Comparison of ENCODE assay signal across 16 cellular contexts in genomic region chr3:15750879-15751278, GRCh38. TPM values are rescaled to one million over a fixed set of nuclear protein-coding genes. Genes with fewer than 3 reads are reported as not detected.
A peak's percentile ranks its signal among the peaks of the same experiment; 100 is the strongest.
DNase-seq lines count a peak whose midpoint lies in the region; ATAC-seq, FAIRE-seq and TF ChIP-seq lines count a peak whose summit lies in the region.
"Had no signal": no experiment of that assay in that cellular context is flagged by ENCODE, and none has a peak within 500 bp of the region (broad histone marks: within the 10 kb centered on the region; RNA-seq: fewer than 3 reads in every experiment).

No MANE protein-coding gene starts in this region.

- H3F3A ChIP-seq in PC-3 (ENCODE audit: low read length, unreplicated experiment) = no peaks in the 10 kb centered on the region

- H3K9ac ChIP-seq in PC-3 (ENCODE audit: low read length) = no peak overlapping the region
- H3K9ac ChIP-seq in fibroblast of lung (ENCODE audit: insufficient read depth, low read length) = no peak overlapping the region
- H3K9ac ChIP-seq: BLaER1 treated with 17β-estradiol and CSF1 and Interleukin-3, amounts not matched to agents 10 nM and 100 nM had no signal

- H3K27me3 ChIP-seq in PC-3 (ENCODE audit: low read length) = no peaks in the 10 kb centered on the region
- no peaks in the 10 kb centered on the region for H3K27me3 ChIP-seq in fibroblast of lung (ENCODE audit: control insufficient read depth, insufficient read depth, low read length)
- H3K27me3 ChIP-seq in upper lobe of right lung = no peaks in the 10 kb centered on the region
- H3K27me3 ChIP-seq: BLaER1 treated with 17β-estradiol and CSF1 and Interleukin-3, amounts not matched to agents 10 nM and 100 nM had no signal

- peaks cover 24% of the 10 kb centered on the region for H3K36me3 ChIP-seq in PC-3 (ENCODE audit: low read depth, low read length)
- peaks cover 2% of the 10 kb centered on the region for H3K36me3 ChIP-seq in fibroblast of lung (ENCODE audit: control insufficient read depth, insufficient read depth, low read length)
- no peaks in the 10 kb centered on the region for H3K36me3 ChIP-seq in upper lobe of right lung

- ATAC-seq in A549 (no peak), PC-3 (peak; percentile 16; the same call in 1 of the 2 replicates), Right ventricle myocardium superior (ENCODE audit: poor library complexity) (no peak), upper lobe of right lung (no peak)
- ATAC-seq: CD8-positive, alpha-beta T cell; GM12878; GM23338 had no signal

- TF ChIP-seq EP300 in A549 (IDR thresholded peaks at IDR 0.05) = no peak

- H3K79me2 ChIP-seq in PC-3 (ENCODE audit: low read length) (no peaks in the 10 kb centered on the region), fibroblast of lung (ENCODE audit: control insufficient read depth, insufficient read depth, low read length) (peaks cover 14% of the 10 kb centered on the region)

- POLR2A ChIA-PET in A549 (lab: Yijun Ruan, JAX) (interaction anchor here (0.9 kb wide), 1 partner anchor 25 kb away, joined by 3 read pairs; no protein-coding TSS in a partner anchor), PC-3 (lab: Charles Lee; ENCODE audit: unreplicated experiment) (interaction anchor here (0.5 kb wide), 1 partner anchor 46 kb away, joined by 4 read pairs; no protein-coding TSS in a partner anchor)

- intact Hi-C loops in PC-3 (cut with micrococcal nuclease) = no loop called here
- intact Hi-C loops in Right ventricle myocardium superior (cut with DNase I) = no loop called here
- intact Hi-C loops in upper lobe of right lung (cut with DNase I) = no loop called here

- WGBS in A549 (ENCODE audit: missing lambda C conversion rate) = 26% methylated on average over 2 of the region's 2 CpGs

- no peaks in the 10 kb centered on the region for H3K9me2 ChIP-seq in PC-3 (replicated peaks; ENCODE audit: low read length)

- CTCF ChIA-PET in A549 (lab: Yijun Ruan, JAX) = interaction anchor here (0.6 kb wide), 1 partner anchor 13 kb away, joined by 3 read pairs; no protein-coding TSS in a partner anchor
- CTCF ChIA-PET in PC-3 (lab: Charles Lee) = no interaction called here

- TF ChIP-seq CTCF in A549 (IDR thresholded peaks at IDR 0.05) = no peak
- no peak for TF ChIP-seq CTCF in PC-3 (conservative IDR thresholded peaks at IDR 0.05; ENCODE audit: low read depth, low read length)
- no peak for TF ChIP-seq CTCF in fibroblast of lung (conservative IDR thresholded peaks at IDR 0.05 in 1 of 2, IDR thresholded peaks at IDR 0.05 in 1 of 2; ENCODE audit: low read depth in 1 of 2, low read length in 2 of 2)
- no peak for TF ChIP-seq CTCF in upper lobe of right lung (IDR thresholded peaks at IDR 0.05)

- DNase-seq in A549 (ENCODE audit: low read depth in 1 of 2, low spot score in 1 of 2) = no peak
- no peak for DNase-seq in PC-3
- DNase-seq in fibroblast of lung (ENCODE audit: low read depth in 2 of 2) = no peak
- DNase-seq in renal cortical epithelial cell (ENCODE audit: low read depth) = peak; percentile 60
- no peak for DNase-seq in Right ventricle myocardium superior
- no peak for DNase-seq in hypothalamus (lab: John Stamatoyannopoulos, UW)
- no peak for DNase-seq in upper lobe of right lung
- DNase-seq: Calu3; CD8-positive, alpha-beta T cell; DND-41 had no signal

- H3K9me3 ChIP-seq in A549 (no peaks in the 10 kb centered on the region), PC-3 (ENCODE audit: low read length) (no peaks in the 10 kb centered on the region), fibroblast of lung (ENCODE audit: control insufficient read depth, insufficient read depth, low read depth, low read length) (no peaks in the 10 kb centered on the region), upper lobe of right lung (no peaks in the 10 kb centered on the region)

- no peak for FAIRE-seq in A549 (lab: Jason Lieb, UNC)
- FAIRE-seq: GM12878, H54, HTR-8/SVneo had no signal

- H3K27ac ChIP-seq in A549 (peak overlapping the region; percentile 63 to 82), PC-3 (ENCODE audit: low read length) (no peak overlapping the region), fibroblast of lung (ENCODE audit: insufficient read depth, low read length) (peak overlapping the region; percentile 30), upper lobe of right lung (no peak overlapping the region)
- H3K27ac ChIP-seq: 22Rv1; BLaER1 treated with 17β-estradiol and CSF1 and Interleukin-3, amounts not matched to agents 10 nM and 100 nM had no signal

- TF ChIP-seq RAD21 in A549 (conservative IDR thresholded peaks at IDR 0.05 in 1 of 2, IDR thresholded peaks at IDR 0.05 in 1 of 2) = no peak

- H3K4me1 ChIP-seq in A549 (peaks cover 57% of the 10 kb centered on the region), PC-3 (ENCODE audit: insufficient read depth, low read length) (peaks cover 15% of the 10 kb centered on the region), fibroblast of lung (ENCODE audit: control insufficient read depth, extremely low read depth, insufficient read depth, low read length) (peaks cover 4% of the 10 kb centered on the region), upper lobe of right lung (no peaks in the 10 kb centered on the region)

- peak overlapping the region; percentile 65 for H3K4me2 ChIP-seq in A549
- no peak overlapping the region for H3K4me2 ChIP-seq in PC-3 (ENCODE audit: low read length)
- no peak overlapping the region for H3K4me2 ChIP-seq in fibroblast of lung (ENCODE audit: extremely low read depth, insufficient read depth, low read length)
- H3K4me2 ChIP-seq: BLaER1 treated with 17β-estradiol and CSF1 and Interleukin-3, amounts not matched to agents 10 nM and 100 nM; GM23338 had no signal

- H4K20me1 ChIP-seq in PC-3 (ENCODE audit: low read length) (no peaks in the 10 kb centered on the region), fibroblast of lung (ENCODE audit: control insufficient read depth, extremely low read depth, insufficient read depth, low read length) (no peaks in the 10 kb centered on the region)

- BruUV-seq in PC-3 (replicated peaks; lab: Mats Ljungman, UMichigan) = no TSS peak

- TF ChIP-seq POLR2A in A549 (IDR thresholded peaks at IDR 0.05; ENCODE audit: low read length) = no peak

- H3K4me3 ChIP-seq in A549 (no peak overlapping the region; the same call in 2 of the 3 replicates), PC-3 (ENCODE audit: low read length) (no peak overlapping the region), fibroblast of lung (replicated peaks in 1 of 4; ENCODE audit: control extremely low read depth in 1 of 4, insufficient read depth in 1 of 4, low read depth in 3 of 4, low read length in 4 of 4) (no peak overlapping the region), upper lobe of right lung (no peak overlapping the region)
- H3K4me3 ChIP-seq: BLaER1 treated with 17β-estradiol and CSF1 and Interleukin-3, amounts not matched to agents 10 nM and 100 nM; GM12878; GM23338 had no signal

- H2AFZ ChIP-seq in PC-3 (ENCODE audit: low read length) (no peak overlapping the region), fibroblast of lung (ENCODE audit: low read length) (no peak overlapping the region)
- H2AFZ ChIP-seq: GM23338 had no signal

TF ChIP-seq in A549, 52 proteins besides CTCF, POLR2A, EP300 and RAD21:
- TF ChIP-seq JUNB (IDR thresholded peaks at IDR 0.05) (peak; percentile 19; the same call in 1 of the 2 replicates), MAFK (IDR thresholded peaks at IDR 0.05; ENCODE audit: partially characterized antibody) (peak; percentile 34), FOXS1 (CRISPR knock-in tag; IDR thresholded peaks at IDR 0.05) (no peak)
- TF ChIP-seq, protein P1, sequence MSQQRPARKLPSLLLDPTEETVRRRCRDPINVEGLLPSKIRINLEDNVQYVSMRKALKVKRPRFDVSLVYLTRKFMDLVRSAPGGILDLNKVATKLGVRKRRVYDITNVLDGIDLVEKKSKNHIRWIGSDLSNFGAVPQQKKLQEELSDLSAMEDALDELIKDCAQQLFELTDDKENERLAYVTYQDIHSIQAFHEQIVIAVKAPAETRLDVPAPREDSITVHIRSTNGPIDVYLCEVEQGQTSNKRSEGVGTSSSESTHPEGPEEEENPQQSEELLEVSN (IDR thresholded peaks at IDR 0.05; ENCODE audit: borderline replicate concordance, low read depth) = no peak

RNA-seq across cellular contexts. Expression of gene ANKRD28, which starts 46.9 kb away (rescaled TPM):
- polyA plus RNA-seq in A549 (2011; rRNA removed) = 72.0 and 73.2 TPM in 2 replicates
- 20.7 and 25.2 TPM in 2 replicates for polyA plus RNA-seq in A549 (2012; cell fraction: cytosol; rRNA removed)
- polyA plus RNA-seq in A549 (2012; cell fraction: nucleus; rRNA removed) = 24.7 and 33.9 TPM in 2 replicates
- polyA plus RNA-seq in A549 (2017; fragmentation: RNase III; extraction: RNeasy Plus Mini Kit Qiagen cat#74134 plus additional on column Dnase treatment) = 29.4 to 31.2 TPM (median 29.9 TPM) in 3 replicates
- 91.7 and 93.3 TPM in 2 replicates for polyA minus RNA-seq in A549 (2011; rRNA and poly(A)+ RNA removed)
- total RNA-seq in PC-3 (2014; rRNA removed) = 52.1 and 53.0 TPM in 2 replicates
- total RNA-seq in fibroblast of lung = 109 and 222 TPM in 2 replicates
- polyA plus RNA-seq in fibroblast of lung = 62.1 and 82.3 TPM in 2 replicates
- 39.0 and 50.1 TPM in 2 replicates for polyA plus RNA-seq in fibroblast of lung (2012)
- polyA minus RNA-seq in fibroblast of lung (ENCODE audit: low replicate concordance) = 43.2 and 64.6 TPM in 2 replicates
- total RNA-seq in renal cortical epithelial cell = 57.3 and 88.0 TPM in 2 replicates
- 21.9 TPM for total RNA-seq in Right ventricle myocardium superior
- 50.3 TPM for total RNA-seq in upper lobe of right lung

Comparison
In these comparisons a context has a peak if more than half of its experiments do, and no peak if none do; other contexts are left out.
1. H3K27ac ChIP-seq: peak in A549 (2 of 2) and fibroblast of lung (single experiment); none in PC-3 (single experiment) and upper lobe of right lung (single experiment).